Comparison of ENCODE assay signal across 8 cellular contexts in genomic region chr11:68825603-68826002, GRCh38. TPM values are rescaled to one million over a fixed set of nuclear protein-coding genes. Genes with fewer than 3 reads are reported as not detected.
DNase-seq lines count a peak whose midpoint lies in the region; ATAC-seq and TF ChIP-seq lines count a peak whose summit lies in the region.

No MANE protein-coding gene starts in this region.

- no peaks in the 10 kb centered on the region for H3K27me3 Mint-ChIP-seq in T-helper 17 cell
- no peaks in the 10 kb centered on the region for H3K27me3 Mint-ChIP-seq in stimulated activated memory B cell treated with anti-CD40 and anti-IgM and Interleukin-4, amounts not matched to agents 10 μg/mL and 1 μg/mL and 100 μg/mL, for 72 hours

- ATAC-seq in T-helper 17 cell, result peak; percentile 67
- ATAC-seq in stimulated activated memory B cell treated with anti-CD40 and anti-IgM and Interleukin-4, amounts not matched to agents 10 μg/mL and 1 μg/mL and 100 μg/mL, for 72 hours, result peak; percentile 69
- no peak for ATAC-seq in HG03095 (IDR thresholded peaks at IDR 0.05; ENCODE audit: unreplicated experiment)

- H3K4me3 Mint-ChIP-seq in T-helper 17 cell, result no peak overlapping the region
- H3K4me3 Mint-ChIP-seq in stimulated activated memory B cell treated with anti-CD40 and anti-IgM and Interleukin-4, amounts not matched to agents 10 μg/mL and 1 μg/mL and 100 μg/mL, for 72 hours, result no peak overlapping the region

- DNase-seq in NCI-H526 (lab: John Stamatoyannopoulos, UW), result peak; percentile 31 to 63
- DNase-seq in NCI-H526 treated with DMSO at 0.1 percent for 48 hours (lab: John Stamatoyannopoulos, UW), result no peak
- DNase-seq in T-helper 17 cell, result peak in 2 of 3 donors; percentile 22 to 27
- peak; percentile 54 to 88 for DNase-seq in dermis microvascular lymphatic vessel endothelial cell (ENCODE audit: low read depth in 2 of 2)
- no peak for DNase-seq in GM10266 (ENCODE audit: extremely low spot score)
- DNase-seq in G401 (ENCODE audit: low spot score), result no peak

- peaks cover 21% of the 10 kb centered on the region for H3K4me1 Mint-ChIP-seq in T-helper 17 cell
- peaks cover 43% of the 10 kb centered on the region for H3K4me1 Mint-ChIP-seq in stimulated activated memory B cell treated with anti-CD40 and anti-IgM and Interleukin-4, amounts not matched to agents 10 μg/mL and 1 μg/mL and 100 μg/mL, for 72 hours

- H3K9me3 Mint-ChIP-seq in stimulated activated memory B cell treated with anti-CD40 and anti-IgM and Interleukin-4, amounts not matched to agents 10 μg/mL and 1 μg/mL and 100 μg/mL, for 72 hours, result no peaks in the 10 kb centered on the region

- in situ Hi-C loops in G401 (cut with HindIII; ENCODE audit: low sequenced_read_pairs), result no loop called here

- TF ChIP-seq CTCF in GM10266 (IDR thresholded peaks at IDR 0.05; ENCODE audit: control insufficient read depth, insufficient read depth, low read depth, missing control alignments), result no peak

- no peak overlapping the region for H3K27ac Mint-ChIP-seq in T-helper 17 cell
- peak overlapping the region; percentile 31 for H3K27ac Mint-ChIP-seq in stimulated activated memory B cell treated with anti-CD40 and anti-IgM and Interleukin-4, amounts not matched to agents 10 μg/mL and 1 μg/mL and 100 μg/mL, for 72 hours

- H3K36me3 Mint-ChIP-seq in T-helper 17 cell (ENCODE audit: low read depth), result peaks cover 3% of the 10 kb centered on the region
- peaks cover 13% of the 10 kb centered on the region for H3K36me3 Mint-ChIP-seq in stimulated activated memory B cell treated with anti-CD40 and anti-IgM and Interleukin-4, amounts not matched to agents 10 μg/mL and 1 μg/mL and 100 μg/mL, for 72 hours

- H3K9me3 ChIP-seq in T-helper 17 cell (ENCODE audit: control insufficient read depth, low read length, poor library complexity, severe bottlenecking), result no peaks in the 10 kb centered on the region

RNA-seq across cellular contexts. Expression of gene CPT1A, which starts 16.1 kb away (rescaled TPM):
- total RNA-seq in T-helper 17 cell (10 to 100 TPM; 29.5 to 33.3 TPM), dermis microvascular lymphatic vessel endothelial cell (68.3 and 127 TPM in 2 replicates)
- 1.2 and 1.9 TPM in 2 replicates for total RNA-seq in G401 (2014; rRNA removed; shearing (Covaris generic))

Comparison
In these comparisons a context has a peak if more than half of its experiments do, and no peak if none do; other contexts are left out.
1. DNase-seq: peak in NCI-H526 (2 of 2), T-helper 17 cell (2 of 3) and dermis microvascular lymphatic vessel endothelial cell (2 of 2); none in NCI-H526 treated with DMSO at 0.1 percent for 48 hours (single experiment), GM10266 (single experiment) and G401 (single experiment).
2. RNA of gene CPT1A, which starts 16.1 kb away (total RNA-seq): 68.3 to 127 TPM in dermis microvascular lymphatic vessel endothelial cell and 29.5 to 33.3 TPM in T-helper 17 cell; 1.2 to 1.9 TPM in G401; every median in the first group is over 10 times any median in the second.